8 cellular contexts compared by ENCODE assay signal in genomic region chr17:27892866-27893769, GRCh38. TPM values are rescaled to one million over a fixed set of nuclear protein-coding genes. Genes with fewer than 3 reads are reported as not detected.
A peak's percentile ranks its signal among the peaks of the same experiment; 100 is the strongest.
DNase-seq lines count a peak whose midpoint lies in the region; ATAC-seq and TF ChIP-seq lines count a peak whose summit lies in the region.

LYRM9 (minus strand) TSS chr17:27893365; CDS start chr17:27882694, 10,671 bp downstream.

- DNase-seq in DND-41 = peak; percentile 78
- DNase-seq in Peyer's patch = peak; percentile 90 to 96 (median 94)
- DNase-seq in fibroblast of mammary gland (ENCODE audit: low read depth) = peak; percentile 78
- peak; percentile 95 for DNase-seq in natural killer cell
- DNase-seq in stimulated activated naive CD4-positive, alpha-beta T cell treated with Interleukin-2 at 50 U/mL for 16 hours (lab: John Stamatoyannopoulos, UW) = peak; percentile 85

- intact Hi-C loops in natural killer cell (cut with micrococcal nuclease) = loop anchor here (1.0 kb wide), 1 partner anchor 88 kb away; no protein-coding TSS in a partner anchor

- H3K9me3 ChIP-seq in DND-41 (ENCODE audit: insufficient read depth, low read length, severe bottlenecking) (no peaks in the 10 kb centered on the region), Peyer's patch (no peaks in the 10 kb centered on the region)

- H3K4me2 ChIP-seq in DND-41 (ENCODE audit: insufficient read depth, low read length) (peak within 1 kb of the TSS; percentile 71), KMS-11 (peak within 1 kb of the TSS; percentile 67)

- H3K27me3 ChIP-seq in DND-41 (ENCODE audit: insufficient read depth, low read length, poor library complexity) (peaks cover 23% of the 10 kb centered on the region), KMS-11 (ENCODE audit: insufficient read depth, low read depth) (no peaks in the 10 kb centered on the region), Peyer's patch (no peaks in the 10 kb centered on the region)

- H3K9me3 Mint-ChIP-seq in activated T-helper 17 cell treated with anti-CD3 and anti-CD28 coated beads, Interleukin-2, amount 50 U/mL, for 72 hours = no peaks in the 10 kb centered on the region
- no peaks in the 10 kb centered on the region for H3K9me3 Mint-ChIP-seq in natural killer cell

- H3K4me3 ChIP-seq in DND-41 (ENCODE audit: low read depth in 1 of 2, low read length in 2 of 2) (peak within 1 kb of the TSS in 1 of 2 experiments; percentile 58; a peak in 3 of 4 replicates), KMS-11 (IDR thresholded peaks at IDR 0.05; ENCODE audit: insufficient read depth, low read depth, low read length) (no peak within 1 kb of the TSS), Peyer's patch (peak within 1 kb of the TSS; percentile 69 to 98 (median 80)), fibroblast of mammary gland (ENCODE audit: control insufficient read depth, low read depth, low read length) (peak within 1 kb of the TSS; percentile 57)

- TF ChIP-seq POLR2A in Peyer's patch (IDR thresholded peaks at IDR 0.05) = peak in 1 of 2 donors; percentile 31

- H3K4me1 ChIP-seq in DND-41 (ENCODE audit: insufficient read depth, low read length) (peaks cover 12% of the 10 kb centered on the region), KMS-11 (ENCODE audit: low read depth, poor library complexity, severe bottlenecking) (peaks cover 6% of the 10 kb centered on the region), Peyer's patch (peaks cover 0 to 14% (median 4%) of the 10 kb centered on the region in 4 donors)

- TF ChIP-seq CTCF in DND-41 (IDR thresholded peaks at IDR 0.05; ENCODE audit: borderline replicate concordance, extremely low read depth, low read length, poor library complexity, severe bottlenecking) (peak; percentile 78), KMS-11 (conservative IDR thresholded peaks at IDR 0.05; ENCODE audit: low read depth, low read length) (peak; percentile 73), Peyer's patch (IDR thresholded peaks at IDR 0.05) (peak; percentile 85 to 94 (median 92)), fibroblast of mammary gland (conservative IDR thresholded peaks at IDR 0.05; ENCODE audit: control insufficient read depth, insufficient read depth, low read depth, low read length) (peak; percentile 48), natural killer cell (IDR thresholded peaks at IDR 0.05) (peak; percentile 95)

- peaks cover 16% of the 10 kb centered on the region for H3K27me3 Mint-ChIP-seq in activated T-helper 17 cell treated with anti-CD3 and anti-CD28 coated beads, Interleukin-2, amount 50 U/mL, for 72 hours
- H3K27me3 Mint-ChIP-seq in natural killer cell (ENCODE audit: low read depth in 2 of 2) = peaks cover 11 to 38% of the 10 kb centered on the region in 2 donors

- no peaks in the 10 kb centered on the region for H4K20me1 ChIP-seq in DND-41 (ENCODE audit: insufficient read depth, low read length)
- no peaks in the 10 kb centered on the region for H4K20me1 ChIP-seq in KMS-11 (ENCODE audit: insufficient read depth)

- H3K27ac ChIP-seq in DND-41 (ENCODE audit: low read length) (no peak within 1 kb of the TSS), KMS-11 (no peak within 1 kb of the TSS), Peyer's patch (peak within 1 kb of the TSS; percentile 74 to 87 (median 83))

- H3K4me1 Mint-ChIP-seq in activated T-helper 17 cell treated with anti-CD3 and anti-CD28 coated beads, Interleukin-2, amount 50 U/mL, for 72 hours = peaks cover 8% of the 10 kb centered on the region
- H3K4me1 Mint-ChIP-seq in natural killer cell = peaks cover 11 to 20% of the 10 kb centered on the region in 2 donors

- H3K79me2 ChIP-seq in DND-41 (ENCODE audit: insufficient read depth, low read length) (no peaks in the 10 kb centered on the region), KMS-11 (ENCODE audit: insufficient read depth, low read depth) (no peaks in the 10 kb centered on the region)

- H2AFZ ChIP-seq in DND-41 (ENCODE audit: low read depth, low read length) = peak within 1 kb of the TSS; percentile 69
- peak within 1 kb of the TSS; percentile 85 for H2AFZ ChIP-seq in KMS-11 (ENCODE audit: low read depth)

- H3K4me3 Mint-ChIP-seq in activated T-helper 17 cell treated with anti-CD3 and anti-CD28 coated beads, Interleukin-2, amount 50 U/mL, for 72 hours = peak within 1 kb of the TSS; percentile 79
- H3K4me3 Mint-ChIP-seq in natural killer cell = peak within 1 kb of the TSS; percentile 89

- ATAC-seq in DND-41 (ENCODE audit: insufficient read depth, low read depth) (peak; percentile 96), GM21717 (IDR thresholded peaks at IDR 0.05; ENCODE audit: unreplicated experiment) (peak; percentile 84), natural killer cell (peak; percentile 98 to 100 (median 99))
- ATAC-seq in activated T-helper 17 cell treated with anti-CD3 and anti-CD28 coated beads, Interleukin-2, amount 50 U/mL, for 72 hours (replicated peaks) = peak; percentile 97

- H3K36me3 Mint-ChIP-seq in activated T-helper 17 cell treated with anti-CD3 and anti-CD28 coated beads, Interleukin-2, amount 50 U/mL, for 72 hours (ENCODE audit: low read depth) = no peaks in the 10 kb centered on the region
- no peaks in the 10 kb centered on the region for H3K36me3 Mint-ChIP-seq in natural killer cell

- peak within 1 kb of the TSS; percentile 55 for H3K9ac ChIP-seq in DND-41 (ENCODE audit: low read depth, low read length)
- H3K9ac ChIP-seq in KMS-11 = peak within 1 kb of the TSS; percentile 19; the same call in 1 of the 2 replicates

- H3K36me3 ChIP-seq in DND-41 (ENCODE audit: insufficient read depth, low read length) (no peaks in the 10 kb centered on the region), KMS-11 (ENCODE audit: insufficient read depth) (no peaks in the 10 kb centered on the region), Peyer's patch (no peaks in the 10 kb centered on the region)

- H3K27ac Mint-ChIP-seq in activated T-helper 17 cell treated with anti-CD3 and anti-CD28 coated beads, Interleukin-2, amount 50 U/mL, for 72 hours = peak within 1 kb of the TSS; percentile 82
- peak within 1 kb of the TSS; percentile 79 to 83 for H3K27ac Mint-ChIP-seq in natural killer cell

RNA-seq across cellular contexts. Expression of gene LYRM9, which starts in this region (rescaled TPM):
- total RNA-seq in Peyer's patch = 10 to 100 TPM; 11.6 to 17.0 (median 15.6) TPM
- 1 to 10 TPM; 1.4 to 2.0 TPM for total RNA-seq in activated T-helper 17 cell treated with anti-CD3 and anti-CD28 coated beads, Interleukin-2, amount 50 U/mL, for 72 hours
- total RNA-seq in natural killer cell = 10 to 100 TPM in 1 of 3 donors, 1 to 10 TPM in 2; 7.8 to 13.0 (median 9.3) TPM

Comparison
In these comparisons a context has a peak if more than half of its experiments do, and no peak if none do; other contexts are left out.
1. H3K27ac ChIP-seq: peak in Peyer's patch (4 of 4); none in DND-41 (single experiment) and KMS-11 (single experiment).
2. Peak in every context shown above with its lines, with median percentiles within 50 percentile points of each other: ATAC-seq, DNase-seq and CTCF ChIP-seq.